ENCODE assay signal across 8 cellular contexts in genomic region chr1:11730429-11730861, GRCh38. TPM values are rescaled to one million over a fixed set of nuclear protein-coding genes. Genes with fewer than 3 reads are reported as not detected.
DNase-seq lines count a peak whose midpoint lies in the region; ATAC-seq, FAIRE-seq and TF ChIP-seq lines count a peak whose summit lies in the region.

No MANE protein-coding gene starts in this region.

- H3K36me3 ChIP-seq in heart right ventricle: no peaks in the 10 kb centered on the region

- CTCF ChIA-PET in activated B cell treated with CpG ODN at 0.5 μM for 24 hours (lab: Charles Lee): interaction anchor here (0.9 to 3.0 kb wide), 2 partner anchors 11 to 80 kb away, joined by 5 to 15 read pairs; no protein-coding TSS in a partner anchor

- H3K27ac ChIP-seq in heart right ventricle: peak overlapping the region in 8 of 10 donors; percentile 9 to 89 (median 72)

- no peaks in the 10 kb centered on the region for H3K36me3 Mint-ChIP-seq in activated B cell treated with CpG ODN at 0.5 μM for 24 hours (ENCODE audit: low read depth)
- no peaks in the 10 kb centered on the region for H3K36me3 Mint-ChIP-seq in stimulated activated naive CD8-positive, alpha-beta T cell treated with anti-CD3 and anti-CD28 coated beads, Interleukin-15, Interleukin-2, amounts not matched to agents 100 ng/mL and 50 ng/mL, for 24 hours (ENCODE audit: low read depth)

- peaks cover 4 to 66% (median 31%) of the 10 kb centered on the region in 9 donors for H3K4me1 ChIP-seq in heart right ventricle

- peaks cover 40% of the 10 kb centered on the region for H3K4me1 Mint-ChIP-seq in activated B cell treated with CpG ODN at 0.5 μM for 24 hours
- H3K4me1 Mint-ChIP-seq in stimulated activated naive CD8-positive, alpha-beta T cell treated with anti-CD3 and anti-CD28 coated beads, Interleukin-15, Interleukin-2, amounts not matched to agents 100 ng/mL and 50 ng/mL, for 24 hours (ENCODE audit: low read depth): peaks cover 50% of the 10 kb centered on the region

- peak overlapping the region in 1 of 10 donors; percentile 23 for H3K4me3 ChIP-seq in heart right ventricle

- intact Hi-C loops in activated B cell treated with CpG ODN at 0.5 μM for 24 hours (cut with micrococcal nuclease): loop anchor here (1.0 kb wide), 1 partner anchor 11 kb away; no protein-coding TSS in a partner anchor
- intact Hi-C loops in heart right ventricle (cut with DNase I): loop anchor here in 1 of 10 donors (2.0 kb wide), 1 partner anchor 78 kb away; no protein-coding TSS in a partner anchor

- ATAC-seq in HG03354 (IDR thresholded peaks at IDR 0.05; ENCODE audit: poor library complexity, severe bottlenecking, unreplicated experiment) (peak; percentile 69), activated B cell treated with CpG ODN at 0.5 μM for 24 hours (ENCODE audit: low read depth) (peak; percentile 93), heart right ventricle (peak in 6 of 8 donors; percentile 18 to 64 (median 36)), GM19023 (IDR thresholded peaks at IDR 0.05; ENCODE audit: unreplicated experiment) (no peak), GM19397 (IDR thresholded peaks at IDR 0.05; ENCODE audit: unreplicated experiment) (no peak)

- H3K27me3 ChIP-seq in heart right ventricle: no peaks in the 10 kb centered on the region

- 67 to 72% methylated on average over 4 of the region's 4 CpGs for WGBS in heart right ventricle, 2 donors

- TF ChIP-seq CTCF in activated B cell treated with CpG ODN at 0.5 μM for 24 hours (IDR thresholded peaks at IDR 0.05) (no peak), heart right ventricle (IDR thresholded peaks at IDR 0.05) (no peak)

- no peaks in the 10 kb centered on the region for H3K9me3 Mint-ChIP-seq in activated B cell treated with CpG ODN at 0.5 μM for 24 hours
- H3K9me3 Mint-ChIP-seq in stimulated activated naive CD8-positive, alpha-beta T cell treated with anti-CD3 and anti-CD28 coated beads, Interleukin-15, Interleukin-2, amounts not matched to agents 100 ng/mL and 50 ng/mL, for 24 hours: no peaks in the 10 kb centered on the region

- FAIRE-seq in frontal cortex (lab: Jason Lieb, UNC): no peak

- peak overlapping the region; percentile 93 for H3K27ac Mint-ChIP-seq in activated B cell treated with CpG ODN at 0.5 μM for 24 hours
- peak overlapping the region; percentile 68 for H3K27ac Mint-ChIP-seq in stimulated activated naive CD8-positive, alpha-beta T cell treated with anti-CD3 and anti-CD28 coated beads, Interleukin-15, Interleukin-2, amounts not matched to agents 100 ng/mL and 50 ng/mL, for 24 hours

- peak overlapping the region; percentile 83 for H3K4me3 Mint-ChIP-seq in activated B cell treated with CpG ODN at 0.5 μM for 24 hours
- H3K4me3 Mint-ChIP-seq in stimulated activated naive CD8-positive, alpha-beta T cell treated with anti-CD3 and anti-CD28 coated beads, Interleukin-15, Interleukin-2, amounts not matched to agents 100 ng/mL and 50 ng/mL, for 24 hours: peak overlapping the region; percentile 71

- POLR2A ChIA-PET in activated B cell treated with CpG ODN at 0.5 μM for 24 hours (lab: Charles Lee): interaction anchor here (0.5 to 4.6 kb wide), 9 partner anchors 11 to 631 kb away, joined by 3 to 40 read pairs (median 6); partner anchors contain the start of genes EXOSC10 and FBXO6

- no peaks in the 10 kb centered on the region for H3K27me3 Mint-ChIP-seq in activated B cell treated with CpG ODN at 0.5 μM for 24 hours
- no peaks in the 10 kb centered on the region for H3K27me3 Mint-ChIP-seq in stimulated activated naive CD8-positive, alpha-beta T cell treated with anti-CD3 and anti-CD28 coated beads, Interleukin-15, Interleukin-2, amounts not matched to agents 100 ng/mL and 50 ng/mL, for 24 hours

- no peaks in the 10 kb centered on the region for H3K9me3 ChIP-seq in heart right ventricle

- DNase-seq in AG20443 (ENCODE audit: low spot score) (peak; percentile 69), activated B cell treated with CpG ODN at 0.5 μM for 24 hours (peak; percentile 21), heart right ventricle (peak in 1 of 2 donors; percentile 23), frontal cortex (ENCODE audit: low spot score in 2 of 2) (no peak)

RNA-seq across cellular contexts. Expression of gene AGTRAP, which starts 5.5 kb away (rescaled TPM):
- 10.9 and 13.9 TPM in 2 replicates for total RNA-seq in activated B cell treated with CpG ODN at 0.5 μM for 24 hours
- 10 to 100 TPM; 12.9 to 37.9 (median 16.9) TPM for total RNA-seq in heart right ventricle
- polyA plus RNA-seq in heart right ventricle: 10 to 100 TPM; 21.4 to 96.7 TPM
- total RNA-seq in frontal cortex: 2.4 TPM

RNA-seq across cellular contexts. Expression of gene C1orf167, which starts 31.5 kb away (rescaled TPM):
- total RNA-seq in activated B cell treated with CpG ODN at 0.5 μM for 24 hours (not detected in 2 replicates), heart right ventricle (10 to 100 TPM in 1 of 10 donors, 1 to 10 TPM in 9; 2.4 to 12.8 (median 5.1) TPM), frontal cortex (not detected)
- 1 to 10 TPM; 7.5 to 9.0 TPM for polyA plus RNA-seq in heart right ventricle

RNA-seq across cellular contexts. Expression of gene DRAXIN, which starts 38.9 kb away (rescaled TPM):
- total RNA-seq in activated B cell treated with CpG ODN at 0.5 μM for 24 hours: 0.17 and 0.18 TPM in 2 replicates
- total RNA-seq in heart right ventricle: under 1 TPM in 8 of 10 donors, not detected in 2; 0.05 to 0.18 (median 0.12) TPM
- under 1 TPM; 0.01 to 0.07 TPM for polyA plus RNA-seq in heart right ventricle
- 137 TPM for total RNA-seq in frontal cortex

RNA-seq across cellular contexts. Expression of gene MAD2L2, which starts 49.5 kb away (rescaled TPM):
- 34.4 and 34.9 TPM in 2 replicates for total RNA-seq in activated B cell treated with CpG ODN at 0.5 μM for 24 hours
- 10 to 100 TPM; 10.9 to 28.5 (median 17.0) TPM for total RNA-seq in heart right ventricle
- 10 to 100 TPM; 16.6 to 59.0 TPM for polyA plus RNA-seq in heart right ventricle
- 54.2 TPM for total RNA-seq in frontal cortex

Comparison
In these comparisons a context has a peak if more than half of its experiments do, and no peak if none do; other contexts are left out.
1. DNase-seq: peak in AG20443 (single experiment) and activated B cell treated with CpG ODN at 0.5 μM for 24 hours (single experiment); none in frontal cortex (0 of 2).
2. ATAC-seq: peak in HG03354 (single experiment), activated B cell treated with CpG ODN at 0.5 μM for 24 hours (single experiment) and heart right ventricle (6 of 8); none in GM19023 (single experiment) and GM19397 (single experiment).
3. RNA of gene DRAXIN, which starts 38.9 kb away (total RNA-seq): 137 TPM in frontal cortex (single experiment); 0.17 to 0.18 TPM in activated B cell treated with CpG ODN at 0.5 μM for 24 hours and 0.05 to 0.18 TPM in heart right ventricle; every median in the first group is over 100 times any median in the second.